In genomic region chr12:9649532-9649940, GRCh38 we compare ENCODE assay signal across 8 cellular contexts. TPM values are rescaled to one million over a fixed set of nuclear protein-coding genes. Genes with fewer than 3 reads are reported as not detected.
A peak's percentile ranks its signal among the peaks of the same experiment; 100 is the strongest.
DNase-seq lines count a peak whose midpoint lies in the region; ATAC-seq and TF ChIP-seq lines count a peak whose summit lies in the region.

No MANE protein-coding gene starts in this region.

- intact Hi-C loops in Panc1 (cut with micrococcal nuclease; ENCODE audit: unreplicated experiment), result no loop called here
- intact Hi-C loops in dorsolateral prefrontal cortex (cut with DNase I), result no loop called here

- H3K27me3 ChIP-seq in Panc1 (ENCODE audit: control insufficient read depth, insufficient read depth, low read length), result no peaks in the 10 kb centered on the region
- no peaks in the 10 kb centered on the region for H3K27me3 ChIP-seq in dorsolateral prefrontal cortex

- POLR2A ChIA-PET in Panc1 (lab: Charles Lee), result no interaction called here

- peaks cover 58 to 79% of the 10 kb centered on the region in 2 donors for H3K4me1 Mint-ChIP-seq in natural killer cell treated with Interleukin-12 subunit alpha and Interleukin-12 subunit beta and Interleukin-15 and Interleukin-18, amount 100 ng/mL, for 72 hours (ENCODE audit: low read depth in 2 of 2)

- no peaks in the 10 kb centered on the region for H3K9me3 ChIP-seq in Panc1 (ENCODE audit: control insufficient read depth, insufficient read depth, low read depth, low read length)

- H3K4me3 ChIP-seq in Panc1 (ENCODE audit: low read depth in 2 of 2, low read length in 2 of 2), result peak overlapping the region; percentile 74 to 77
- peak overlapping the region in 53 of 59 donors; percentile 1 to 87 (median 75) for H3K4me3 ChIP-seq in dorsolateral prefrontal cortex

- peaks cover 7% of the 10 kb centered on the region; the same call in 1 of the 2 replicates for H3K4me1 ChIP-seq in Panc1 (ENCODE audit: control insufficient read depth, insufficient read depth, low read length)

- ATAC-seq in Panc1, result no peak
- ATAC-seq in natural killer cell treated with Interleukin-12 subunit alpha and Interleukin-12 subunit beta and Interleukin-15 and Interleukin-18, amount 100 ng/mL, for 72 hours, result no peak
- ATAC-seq in HG03095 (IDR thresholded peaks at IDR 0.05; ENCODE audit: unreplicated experiment), result no peak
- ATAC-seq in GM19328 (IDR thresholded peaks at IDR 0.05; ENCODE audit: unreplicated experiment), result no peak

- peak overlapping the region; percentile 96 to 97 for H3K27ac Mint-ChIP-seq in natural killer cell treated with Interleukin-12 subunit alpha and Interleukin-12 subunit beta and Interleukin-15 and Interleukin-18, amount 100 ng/mL, for 72 hours

- 0 out of 2 replicates have a peak, but pooled peaks cover 2% of the 10 kb centered on the region for H3K36me3 ChIP-seq in Panc1 (ENCODE audit: control insufficient read depth, insufficient read depth, low read length)

- H3K27ac ChIP-seq in Panc1 (ENCODE audit: low read length) (peak overlapping the region; percentile 87), dorsolateral prefrontal cortex (peak overlapping the region in 47 of 59 donors; percentile 4 to 89 (median 65))

- CTCF ChIA-PET in Panc1 (lab: Charles Lee), result no interaction called here

- H3K36me3 Mint-ChIP-seq in natural killer cell treated with Interleukin-12 subunit alpha and Interleukin-12 subunit beta and Interleukin-15 and Interleukin-18, amount 100 ng/mL, for 72 hours, result peaks cover 61% of the 10 kb centered on the region

- DNase-seq in NCI-H2171 treated with DMSO at 0.1 percent for 48 hours (lab: John Stamatoyannopoulos, UW) (peak; percentile 29), NCI-H2171 (lab: John Stamatoyannopoulos, UW) (no peak), Panc1 (ENCODE audit: low read depth, low spot score) (no peak), dorsolateral prefrontal cortex (no peak), NCI-H1694 (lab: John Stamatoyannopoulos, UW) (no peak)
- no peak for DNase-seq in natural killer cell treated with Interleukin-12 subunit alpha and Interleukin-12 subunit beta and Interleukin-15 and Interleukin-18, amount 100 ng/mL, for 72 hours (ENCODE audit: low spot score)

- TF ChIP-seq CTCF in Panc1 (IDR thresholded peaks at IDR 0.05), result no peak
- no peak for TF ChIP-seq CTCF in dorsolateral prefrontal cortex (IDR thresholded peaks at IDR 0.05 in 54 of 56, conservative IDR thresholded peaks at IDR 0.05 in 2 of 56; ENCODE audit: low read depth in 1 of 56, partially characterized antibody in 56 of 56)

- no TSS peak for BruUV-seq in Panc1 (replicated peaks; lab: Mats Ljungman, UMichigan)

- peak overlapping the region; percentile 100 for H3K4me3 Mint-ChIP-seq in natural killer cell treated with Interleukin-12 subunit alpha and Interleukin-12 subunit beta and Interleukin-15 and Interleukin-18, amount 100 ng/mL, for 72 hours

- in situ Hi-C loops in Panc1 (cut with HindIII; ENCODE audit: low pct_unique_long_range_greater_than_20kb, low sequenced_read_pairs), result no loop called here

- no peaks in the 10 kb centered on the region for H3K27me3 Mint-ChIP-seq in natural killer cell treated with Interleukin-12 subunit alpha and Interleukin-12 subunit beta and Interleukin-15 and Interleukin-18, amount 100 ng/mL, for 72 hours

- peaks cover 4% of the 10 kb centered on the region for H3K9me3 Mint-ChIP-seq in natural killer cell treated with Interleukin-12 subunit alpha and Interleukin-12 subunit beta and Interleukin-15 and Interleukin-18, amount 100 ng/mL, for 72 hours

RNA-seq across cellular contexts. Expression of gene CLEC2D, which starts 20.0 kb away (rescaled TPM):
- total RNA-seq in Panc1 (2021; ENCODE audit: unreplicated experiment) (2.3 TPM), dorsolateral prefrontal cortex (10 to 100 TPM in 7 of 120 experiments, 1 to 10 TPM in 113; 1.8 to 17.0 (median 6.0) TPM)
- 0.67 TPM for polyA plus RNA-seq in Panc1 (2012; ENCODE audit: insufficient read length)
- 100 to 1,000 TPM in 1 of 2 donors, 10 to 100 TPM in 1; 95.2 to 122 TPM for total RNA-seq in natural killer cell treated with Interleukin-12 subunit alpha and Interleukin-12 subunit beta and Interleukin-15 and Interleukin-18, amount 100 ng/mL, for 72 hours

RNA-seq across cellular contexts. Expression of gene KLRB1, which starts 41.8 kb away (rescaled TPM):
- not detected for total RNA-seq in Panc1 (2021; ENCODE audit: unreplicated experiment)
- polyA plus RNA-seq in Panc1 (2012; ENCODE audit: insufficient read length), result not detected
- total RNA-seq in dorsolateral prefrontal cortex, result under 1 TPM in 13 of 120 experiments, not detected in 107; 0.33 to 0.97 (median 0.40) TPM
- total RNA-seq in natural killer cell treated with Interleukin-12 subunit alpha and Interleukin-12 subunit beta and Interleukin-15 and Interleukin-18, amount 100 ng/mL, for 72 hours, result 10 to 100 TPM; 10.5 to 23.9 TPM

Comparison
In these comparisons a context has a peak if more than half of its experiments do, and no peak if none do; other contexts are left out.
1. RNA of gene CLEC2D, which starts 20.0 kb away (total RNA-seq): 95.2 to 122 TPM in natural killer cell treated with Interleukin-12 subunit alpha and Interleukin-12 subunit beta and Interleukin-15 and Interleukin-18, amount 100 ng/mL, for 72 hours; 1.8 to 17.0 TPM in dorsolateral prefrontal cortex and 2.3 TPM in Panc1 (single experiment); every median in the first group is over 4 times any median in the second.
2. RNA of gene KLRB1, which starts 41.8 kb away (total RNA-seq): 10.5 to 23.9 TPM in natural killer cell treated with Interleukin-12 subunit alpha and Interleukin-12 subunit beta and Interleukin-15 and Interleukin-18, amount 100 ng/mL, for 72 hours; not detected in Panc1 (single experiment) and 0.33 to 0.97 TPM in dorsolateral prefrontal cortex; every median in the first group is over 4 times any median in the second.